In genomic region chr1:16532449-16532991, GRCh38 we compare ENCODE assay signal across 7 cellular contexts. TPM values are rescaled to one million over a fixed set of nuclear protein-coding genes. Genes with fewer than 3 reads are reported as not detected.
DNase-seq lines count a peak whose midpoint lies in the region; ATAC-seq, FAIRE-seq and TF ChIP-seq lines count a peak whose summit lies in the region.
"Not testable (repeated sequence)": the region's sequence is repeated elsewhere in the genome, so short reads cannot be mapped to it uniquely, and the experiment has no call there.

No MANE protein-coding gene starts in this region.

- CTCF ChIA-PET in endothelial cell of umbilical vein (lab: Charles Lee), result interaction anchor here (2.0 kb wide), 1 partner anchor 12 kb away, joined by 6 read pairs; no protein-coding TSS in a partner anchor

- not testable (repeated sequence) for H3K9me3 ChIP-seq in HUES6 (ENCODE audit: control insufficient read depth, insufficient read depth, low read depth, low read length); endothelial cell of umbilical vein (replicated peaks; ENCODE audit: control insufficient read depth, insufficient read depth, low read length); left ventricle myocardium inferior (replicated peaks); smooth muscle cell (replicated peaks; ENCODE audit: low read depth)

- not testable (repeated sequence) for H3K36me3 ChIP-seq in HUES6 (ENCODE audit: control insufficient read depth, insufficient read depth, low read length); endothelial cell of umbilical vein (ENCODE audit: control insufficient read depth in 2 of 2, extremely low read depth in 1 of 2, insufficient read depth in 2 of 2, low read length in 2 of 2); left ventricle myocardium inferior; smooth muscle cell (ENCODE audit: low read depth)

- not testable (repeated sequence) for DNase-seq in astrocyte of the spinal cord (ENCODE audit: low read depth, low spot score); endothelial cell of umbilical vein (ENCODE audit: low read depth, low spot score); left ventricle myocardium inferior; left lobe of liver (ENCODE audit: low spot score); neural crest cell (ENCODE audit: low read depth, low spot score); smooth muscle cell (lab: John Stamatoyannopoulos, UW; ENCODE audit: unreplicated experiment)

- H3K9ac ChIP-seq in HUES6 (ENCODE audit: low read length); endothelial cell of umbilical vein (replicated peaks; ENCODE audit: extremely low read depth, insufficient read depth, low read length); smooth muscle cell (ENCODE audit: low read depth): not testable (repeated sequence)

- peak overlapping the region; percentile 42 for H3K4me3 ChIP-seq in HUES6 (ENCODE audit: low read depth, low read length)
- not testable (repeated sequence) for H3K4me3 ChIP-seq in astrocyte of the spinal cord (ENCODE audit: low read depth, low read length); endothelial cell of umbilical vein (replicated peaks in 1 of 3; ENCODE audit: insufficient read depth in 1 of 3, low read depth in 1 of 3, low read length in 3 of 3); left ventricle myocardium inferior
- H3K4me3 ChIP-seq in smooth muscle cell, result peak overlapping the region; percentile 24

- not testable (repeated sequence) for H3K9me1 ChIP-seq in endothelial cell of umbilical vein (replicated peaks; ENCODE audit: control insufficient read depth, extremely low read depth, insufficient read depth, low read length)

- POLR2A ChIA-PET in endothelial cell of umbilical vein (lab: Charles Lee), result not testable (repeated sequence)

- not testable (repeated sequence) for H3K27ac ChIP-seq in HUES6 (ENCODE audit: low read depth, low read length); endothelial cell of umbilical vein (ENCODE audit: insufficient read depth, low read depth, low read length); left ventricle myocardium inferior (replicated peaks); smooth muscle cell (ENCODE audit: low read depth)

- not testable (repeated sequence) for H4K20me1 ChIP-seq in endothelial cell of umbilical vein (replicated peaks; ENCODE audit: control insufficient read depth, extremely low read depth, insufficient read depth, low read length); smooth muscle cell (ENCODE audit: low read depth)

- H3K79me2 ChIP-seq in endothelial cell of umbilical vein (ENCODE audit: control insufficient read depth, insufficient read depth, low read length); smooth muscle cell (ENCODE audit: low read depth): not testable (repeated sequence)

- FAIRE-seq in endothelial cell of umbilical vein (lab: Jason Lieb, UNC), result peak; percentile 85

- H3K27ac Mint-ChIP-seq in neural crest cell (ENCODE audit: unreplicated experiment), result not testable (repeated sequence)

- not testable (repeated sequence) for BruUV-seq in endothelial cell of umbilical vein (replicated peaks; lab: Mats Ljungman, UMichigan)

- H3F3A ChIP-seq in smooth muscle cell (ENCODE audit: low read depth), result not testable (repeated sequence)

- TF ChIP-seq CTCF in astrocyte of the spinal cord (IDR thresholded peaks at IDR 0.05; ENCODE audit: low read depth, low read length) (peak; percentile 7), left ventricle myocardium inferior (IDR thresholded peaks at IDR 0.05; ENCODE audit: borderline replicate concordance) (peak; percentile 14), neural crest cell (conservative IDR thresholded peaks at IDR 0.05) (peak; percentile 26)
- TF ChIP-seq CTCF in endothelial cell of umbilical vein (IDR thresholded peaks at IDR 0.05; ENCODE audit: extremely low read depth in 1 of 2, insufficient read depth in 1 of 2, low read depth in 1 of 2, low read length in 2 of 2); smooth muscle cell (IDR thresholded peaks at IDR 0.05; ENCODE audit: borderline replicate concordance, insufficient read depth, poor library complexity, severe bottlenecking): not testable (repeated sequence)

- H3K36me3 Mint-ChIP-seq in neural crest cell (ENCODE audit: low read depth), result not testable (repeated sequence)

- H3K4me1 Mint-ChIP-seq in neural crest cell, result peaks cover 13% of the 10 kb centered on the region

- H3K27me3 ChIP-seq in HUES6 (ENCODE audit: control insufficient read depth, insufficient read depth, low read length) (peaks cover 19% of the 10 kb centered on the region), endothelial cell of umbilical vein (ENCODE audit: control insufficient read depth in 2 of 2, insufficient read depth in 2 of 2, low read length in 2 of 2) (peaks cover 13 to 16% of the 10 kb centered on the region in 2 experiments), left ventricle myocardium inferior (ENCODE audit: low read depth) (peaks cover 63% of the 10 kb centered on the region), smooth muscle cell (ENCODE audit: low read depth) (peaks cover 11% of the 10 kb centered on the region)

- not testable (repeated sequence) for TF ChIP-seq POLR2A in endothelial cell of umbilical vein (IDR thresholded peaks at IDR 0.05; ENCODE audit: low read depth, low read length)

- H3K4me2 ChIP-seq in endothelial cell of umbilical vein (ENCODE audit: insufficient read depth, low read length), result not testable (repeated sequence)
- H3K4me2 ChIP-seq in smooth muscle cell, result peak overlapping the region; percentile 59

- peak overlapping the region; percentile 87 for H3K4me3 Mint-ChIP-seq in neural crest cell

- dilution Hi-C loops in endothelial cell of umbilical vein (cut with MboI; ENCODE audit: extremely low pct_ligation_motif_present, low sequenced_read_pairs), result not testable (repeated sequence)

- H3K27me3 Mint-ChIP-seq in neural crest cell (ENCODE audit: low read depth), result peaks cover 76% of the 10 kb centered on the region

- intact Hi-C loops in endothelial cell of umbilical vein (cut with micrococcal nuclease); left ventricle myocardium inferior (cut with micrococcal nuclease): not testable (repeated sequence)

- H3K9me3 Mint-ChIP-seq in neural crest cell, result not testable (repeated sequence)

- in situ Hi-C loops in astrocyte of the spinal cord (cut with HindIII; ENCODE audit: low sequenced_read_pairs), result not testable (repeated sequence)

- ATAC-seq in left lobe of liver, result peak; percentile 29

- not testable (repeated sequence) for H3K4me1 ChIP-seq in HUES6 (ENCODE audit: control insufficient read depth, insufficient read depth, low read length); endothelial cell of umbilical vein (ENCODE audit: control insufficient read depth, extremely low read depth, insufficient read depth, low read length); left ventricle myocardium inferior; smooth muscle cell (ENCODE audit: low read depth)

- not testable (repeated sequence) for H2AFZ ChIP-seq in endothelial cell of umbilical vein (ENCODE audit: low read depth, low read length)
- H2AFZ ChIP-seq in smooth muscle cell (ENCODE audit: low read depth), result peak overlapping the region; percentile 58

- WGBS in smooth muscle cell (ENCODE audit: low lambda C conversion rate), result 10% methylated on average over 24 of the region's 25 CpGs

RNA-seq across cellular contexts. Expression of gene RNU1-1, which starts 18.4 kb away (rescaled TPM):
- total RNA-seq in endothelial cell of umbilical vein (1,319 and 2,019 TPM in 2 replicates), left ventricle myocardium inferior (6,072 TPM), left lobe of liver (1,159 TPM), neural crest cell (2,478 and 3,042 TPM in 2 replicates), smooth muscle cell (under 0.01 TPM in 2 replicates)
- polyA plus RNA-seq in endothelial cell of umbilical vein (under 0.01 and 206 TPM in 2 replicates), smooth muscle cell (4.2 and 6.4 TPM in 2 replicates)
- polyA plus RNA-seq in endothelial cell of umbilical vein (2011; cell fraction: cytosol; rRNA removed), result under 0.01 TPM in 1 of 2 replicates, not detected in the other
- polyA plus RNA-seq in endothelial cell of umbilical vein (2011; cell fraction: nucleus; rRNA removed), result under 0.01 TPM in 2 replicates
- 123 TPM in 1 of 2 replicates, not detected in the other for polyA plus RNA-seq in endothelial cell of umbilical vein (2012)
- polyA minus RNA-seq in endothelial cell of umbilical vein, result 9,566 and 13,963 TPM in 2 replicates
- polyA minus RNA-seq in endothelial cell of umbilical vein (2011; cell fraction: cytosol; rRNA and poly(A)+ RNA removed), result 46,668 TPM
- 60,677 and 87,675 TPM in 2 replicates for polyA minus RNA-seq in endothelial cell of umbilical vein (2011; cell fraction: nucleus; rRNA and poly(A)+ RNA removed)

Comparison
In these comparisons a context has a peak if more than half of its experiments do, and no peak if none do; other contexts are left out.
1. RNA of gene RNU1-1, which starts 18.4 kb away (total RNA-seq): 6,072 TPM in left ventricle myocardium inferior (single experiment), 2,478 to 3,042 TPM in neural crest cell, 1,319 to 2,019 TPM in endothelial cell of umbilical vein and 1,159 TPM in left lobe of liver (single experiment); under 0.01 TPM in smooth muscle cell; every median in the first group is over 1,000 times any median in the second.